8 cellular contexts compared by ENCODE assay signal in the genomic region with DNA sequence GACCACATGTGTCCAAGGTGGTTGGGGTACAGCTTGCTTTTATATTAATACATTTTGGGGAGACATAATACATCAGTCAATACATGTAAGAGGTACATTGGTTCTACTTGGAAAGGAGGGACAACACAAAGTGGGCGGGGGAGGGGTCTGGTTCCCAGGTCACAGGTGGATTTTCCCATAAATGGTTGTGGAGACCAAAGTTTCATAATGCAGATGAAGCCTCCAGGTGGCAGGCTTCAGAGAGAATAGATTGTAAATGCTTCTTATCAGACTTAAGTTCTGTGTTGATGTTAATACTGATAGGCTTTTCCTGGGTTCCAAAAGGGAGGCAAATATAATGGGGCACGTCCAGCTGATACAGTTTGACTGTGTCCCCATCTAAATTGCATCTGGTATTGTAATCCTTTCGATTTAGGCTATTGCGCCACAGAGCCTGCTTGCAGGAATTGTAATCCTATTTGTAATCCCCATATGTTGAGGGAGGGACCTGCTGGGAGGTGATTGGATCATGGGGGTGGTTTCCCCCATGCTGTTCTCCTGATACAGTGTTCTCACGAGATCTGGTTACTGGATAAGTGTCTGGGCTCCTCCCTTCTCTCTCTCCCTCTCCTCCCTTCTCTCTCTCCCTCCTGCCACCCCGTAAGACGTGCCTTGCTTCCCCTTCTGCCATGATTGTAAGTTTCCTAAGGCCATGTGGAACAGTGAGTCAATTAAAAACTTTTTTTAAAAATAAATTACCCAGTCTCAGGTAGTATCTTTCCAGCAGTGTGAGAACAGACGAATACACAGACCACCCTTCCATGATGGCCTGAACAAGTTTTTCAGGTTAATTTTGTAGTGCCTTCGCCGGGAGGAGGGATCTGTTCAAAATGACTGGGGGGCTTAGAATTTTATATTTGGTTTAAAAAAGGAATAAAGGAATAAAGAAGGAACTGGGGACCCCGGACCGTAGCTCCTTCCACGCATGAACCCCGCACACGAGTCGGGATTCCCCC. TPM values are rescaled to one million over a fixed set of nuclear protein-coding genes. Genes with fewer than 3 reads are reported as not detected.
DNase-seq lines count a peak whose midpoint lies in the region; ATAC-seq and TF ChIP-seq lines count a peak whose summit lies in the region.

No MANE protein-coding gene starts in this region.

- TF ChIP-seq POLR2A in NB4 (IDR thresholded peaks at IDR 0.05; ENCODE audit: extremely low read depth, insufficient read length) = no peak

- H3K4me3 Mint-ChIP-seq in activated T-helper 2 cell treated with anti-CD3 and anti-CD28 coated beads, Interferon-gamma antibody, Interleukin-2, Interleukin-4, amounts not matched to agents 10 μg/mL and 5 μg/mL and 100 μg/mL, durations not matched to agents 14 hours and 24 hours and 36 hours (ENCODE audit: low read depth) = peak overlapping the region; percentile 39
- H3K4me3 Mint-ChIP-seq in stimulated activated naive CD8-positive, alpha-beta T cell treated with anti-CD3 and anti-CD28 coated beads, Interleukin-15, Interleukin-2, amounts not matched to agents 100 ng/mL and 50 ng/mL, for 24 hours = peak overlapping the region; percentile 93

- peaks cover 14% of the 10 kb centered on the region for H3K27me3 ChIP-seq in iPS-18a (ENCODE audit: control insufficient read depth, insufficient read depth, low read length)

- H3K27me3 Mint-ChIP-seq in activated T-helper 2 cell treated with anti-CD3 and anti-CD28 coated beads, Interferon-gamma antibody, Interleukin-2, Interleukin-4, amounts not matched to agents 10 μg/mL and 5 μg/mL and 100 μg/mL, durations not matched to agents 14 hours and 24 hours and 36 hours (ENCODE audit: low read depth) = peaks cover 14% of the 10 kb centered on the region
- H3K27me3 Mint-ChIP-seq in stimulated activated naive CD8-positive, alpha-beta T cell treated with anti-CD3 and anti-CD28 coated beads, Interleukin-15, Interleukin-2, amounts not matched to agents 100 ng/mL and 50 ng/mL, for 24 hours = peaks cover 47% of the 10 kb centered on the region

- H3K4me3 ChIP-seq in NB4 (ENCODE audit: low read depth, low read length) (peak overlapping the region; percentile 62), iPS-18a (ENCODE audit: low read length) (peak overlapping the region; percentile 89)

- no peaks in the 10 kb centered on the region for H3K36me3 ChIP-seq in iPS-18a (ENCODE audit: control insufficient read depth, low read depth, low read length)

- peaks cover 8% of the 10 kb centered on the region for H3K4me1 Mint-ChIP-seq in activated T-helper 2 cell treated with anti-CD3 and anti-CD28 coated beads, Interferon-gamma antibody, Interleukin-2, Interleukin-4, amounts not matched to agents 10 μg/mL and 5 μg/mL and 100 μg/mL, durations not matched to agents 14 hours and 24 hours and 36 hours (ENCODE audit: low read depth)
- H3K4me1 Mint-ChIP-seq in stimulated activated naive CD8-positive, alpha-beta T cell treated with anti-CD3 and anti-CD28 coated beads, Interleukin-15, Interleukin-2, amounts not matched to agents 100 ng/mL and 50 ng/mL, for 24 hours (ENCODE audit: low read depth) = peaks cover 14% of the 10 kb centered on the region

- peak; percentile 39 for DNase-seq in NCI-H510A treated with DMSO at 0.1 percent for 48 hours (lab: John Stamatoyannopoulos, UW)
- DNase-seq in NCI-H510A (lab: John Stamatoyannopoulos, UW) = no peak
- DNase-seq in NB4 (ENCODE audit: low read depth) = peak; percentile 61
- DNase-seq in activated T-helper 2 cell treated with anti-CD3 and anti-CD28 coated beads, Interferon-gamma antibody, Interleukin-2, Interleukin-4, amounts not matched to agents 10 μg/mL and 5 μg/mL and 100 μg/mL, durations not matched to agents 14 hours and 24 hours and 36 hours (ENCODE audit: low spot score) = no peak
- no peak for DNase-seq in NCI-H774 (lab: John Stamatoyannopoulos, UW)

- no peak overlapping the region for H3K27ac Mint-ChIP-seq in activated T-helper 2 cell treated with anti-CD3 and anti-CD28 coated beads, Interferon-gamma antibody, Interleukin-2, Interleukin-4, amounts not matched to agents 10 μg/mL and 5 μg/mL and 100 μg/mL, durations not matched to agents 14 hours and 24 hours and 36 hours
- peak overlapping the region; percentile 33 for H3K27ac Mint-ChIP-seq in stimulated activated naive CD8-positive, alpha-beta T cell treated with anti-CD3 and anti-CD28 coated beads, Interleukin-15, Interleukin-2, amounts not matched to agents 100 ng/mL and 50 ng/mL, for 24 hours

- peaks cover 3% of the 10 kb centered on the region for H3K36me3 Mint-ChIP-seq in activated T-helper 2 cell treated with anti-CD3 and anti-CD28 coated beads, Interferon-gamma antibody, Interleukin-2, Interleukin-4, amounts not matched to agents 10 μg/mL and 5 μg/mL and 100 μg/mL, durations not matched to agents 14 hours and 24 hours and 36 hours (ENCODE audit: low read depth)
- H3K36me3 Mint-ChIP-seq in stimulated activated naive CD8-positive, alpha-beta T cell treated with anti-CD3 and anti-CD28 coated beads, Interleukin-15, Interleukin-2, amounts not matched to agents 100 ng/mL and 50 ng/mL, for 24 hours (ENCODE audit: low read depth) = no peaks in the 10 kb centered on the region

- H3K27ac ChIP-seq in iPS-18a (ENCODE audit: low read length) = no peak overlapping the region

- ATAC-seq in HG02642 (IDR thresholded peaks at IDR 0.05; ENCODE audit: poor library complexity, unreplicated experiment) = no peak

- H3K9ac ChIP-seq in iPS-18a (ENCODE audit: low read length) = peak overlapping the region; percentile 80

- peaks cover 23% of the 10 kb centered on the region for H3K9me3 Mint-ChIP-seq in activated T-helper 2 cell treated with anti-CD3 and anti-CD28 coated beads, Interferon-gamma antibody, Interleukin-2, Interleukin-4, amounts not matched to agents 10 μg/mL and 5 μg/mL and 100 μg/mL, durations not matched to agents 14 hours and 24 hours and 36 hours
- H3K9me3 Mint-ChIP-seq in stimulated activated naive CD8-positive, alpha-beta T cell treated with anti-CD3 and anti-CD28 coated beads, Interleukin-15, Interleukin-2, amounts not matched to agents 100 ng/mL and 50 ng/mL, for 24 hours = no peaks in the 10 kb centered on the region

- no peaks in the 10 kb centered on the region for H3K9me3 ChIP-seq in iPS-18a (ENCODE audit: control insufficient read depth, low read depth, low read length)

- TF ChIP-seq CTCF in NB4 (IDR thresholded peaks at IDR 0.05; ENCODE audit: low read depth, low read length) = no peak

- H3K4me1 ChIP-seq in iPS-18a (ENCODE audit: control insufficient read depth, low read depth, low read length) = peaks cover 10% of the 10 kb centered on the region

- intact Hi-C loops in activated T-helper 2 cell treated with anti-CD3 and anti-CD28 coated beads, Interferon-gamma antibody, Interleukin-2, Interleukin-4, amounts not matched to agents 10 μg/mL and 5 μg/mL and 100 μg/mL, durations not matched to agents 14 hours and 24 hours and 36 hours (cut with micrococcal nuclease) = no loop called here

RNA-seq across cellular contexts. Expression of a gene that starts 44.9 kb away (rescaled TPM):
- 3.6 TPM in 2 replicates for total RNA-seq in activated T-helper 2 cell treated with anti-CD3 and anti-CD28 coated beads, Interferon-gamma antibody, Interleukin-2, Interleukin-4, amounts not matched to agents 10 μg/mL and 5 μg/mL and 100 μg/mL, durations not matched to agents 14 hours and 24 hours and 36 hours

Comparison
In these comparisons a context has a peak if more than half of its experiments do, and no peak if none do; other contexts are left out.
1. DNase-seq: peak in NCI-H510A treated with DMSO at 0.1 percent for 48 hours (single experiment) and NB4 (single experiment); none in NCI-H510A (single experiment), activated T-helper 2 cell treated with anti-CD3 and anti-CD28 coated beads, Interferon-gamma antibody, Interleukin-2, Interleukin-4, amounts not matched to agents 10 μg/mL and 5 μg/mL and 100 μg/mL, durations not matched to agents 14 hours and 24 hours and 36 hours (single experiment) and NCI-H774 (single experiment).